Comparison of ENCODE assay signal across 1 cellular context in genomic region chr1:186977266-186977957, GRCh38.
A peak's percentile ranks its signal among the peaks of the same experiment; 100 is the strongest.
TF ChIP-seq lines count a peak whose summit lies in the region.

No MANE protein-coding gene starts in this region.

TF ChIP-seq in endothelial cell of umbilical vein, 7 proteins besides CTCF, POLR2A, EP300 and RAD21:
- TF ChIP-seq FOS (IDR thresholded peaks at IDR 0.05; ENCODE audit: borderline replicate concordance, insufficient read depth, low read length), result peak; percentile 72
- TF ChIP-seq JUN (IDR thresholded peaks at IDR 0.05; ENCODE audit: borderline replicate concordance, insufficient read depth, insufficient read length, low read depth), result peak; percentile 53
- no peak for TF ChIP-seq GATA2 (IDR thresholded peaks at IDR 0.05; ENCODE audit: insufficient read depth, insufficient read length, low read depth, low read length)
